In genomic region chr7:151660141-151660540, GRCh38 we compare ENCODE assay signal across 32 cellular contexts.
DNase-seq lines count a peak whose midpoint lies in the region; ATAC-seq, FAIRE-seq and TF ChIP-seq lines count a peak whose summit lies in the region.
"Had no signal": no experiment of that assay in that cellular context is flagged by ENCODE, and none has a peak within 500 bp of the region (broad histone marks: within the 10 kb centered on the region; RNA-seq: fewer than 3 reads in every experiment).

No MANE protein-coding gene starts in this region.

- no peaks in the 10 kb centered on the region for H3K9me2 ChIP-seq in SK-N-SH

- 77% methylated on average over 5 of the region's 5 CpGs for WGBS in SK-N-SH (ENCODE audit: low lambda C conversion rate)

- peaks cover 2% of the 10 kb centered on the region for H3F3A ChIP-seq in SK-N-SH (replicated peaks; ENCODE audit: insufficient read depth)

- H3K36me3 ChIP-seq in SK-N-SH (replicated peaks in 1 of 2; ENCODE audit: control insufficient read depth in 1 of 2, insufficient read depth in 2 of 2, low read length in 1 of 2) = no peaks in the 10 kb centered on the region
- no peaks in the 10 kb centered on the region for H3K36me3 ChIP-seq in RWPE2 (ENCODE audit: low read depth)
- no peaks in the 10 kb centered on the region for H3K36me3 ChIP-seq in skeletal muscle satellite cell (ENCODE audit: insufficient read depth, low read length)
- no peaks in the 10 kb centered on the region for H3K36me3 ChIP-seq in kidney (ENCODE audit: control insufficient read depth in 1 of 2, insufficient read depth in 2 of 2, low read length in 2 of 2)
- H3K36me3 ChIP-seq: ascending aorta, upper lobe of left lung had no signal

- no peak for TF ChIP-seq EP300 in SK-N-SH (IDR thresholded peaks at IDR 0.05; ENCODE audit: borderline replicate concordance in 1 of 2, low read depth in 1 of 2, low read length in 1 of 2)

- H3K27me3 ChIP-seq in SK-N-SH (ENCODE audit: insufficient read depth) (no peaks in the 10 kb centered on the region), RWPE2 (ENCODE audit: insufficient read depth, poor library complexity, severe bottlenecking) (no peaks in the 10 kb centered on the region), skeletal muscle satellite cell (ENCODE audit: control insufficient read depth, insufficient read depth, low read length) (no peaks in the 10 kb centered on the region)
- H3K27me3 ChIP-seq: ascending aorta, upper lobe of left lung had no signal

- no peak for TF ChIP-seq CTCF in SK-N-SH (IDR thresholded peaks at IDR 0.05)
- TF ChIP-seq CTCF in RWPE2 (IDR thresholded peaks at IDR 0.05; ENCODE audit: poor library complexity, severe bottlenecking) = no peak
- TF ChIP-seq CTCF in GM13976 (IDR thresholded peaks at IDR 0.05; ENCODE audit: borderline replicate concordance, control extremely low read depth, extremely low read depth, insufficient read depth, missing control alignments) = no peak
- no peak for TF ChIP-seq CTCF in kidney (IDR thresholded peaks at IDR 0.05; ENCODE audit: borderline replicate concordance, extremely low read depth, insufficient read depth)

- CTCF ChIA-PET in SK-N-SH (lab: Yijun Ruan, JAX) = interaction anchor here (0.6 to 1.7 kb wide), 4 partner anchors 10 to 327 kb away, joined by 3 to 6 read pairs (median 3); no protein-coding TSS in a partner anchor

- H3K4me3 ChIP-seq in SK-N-SH (ENCODE audit: low read depth in 2 of 2, low read length in 1 of 2) (no peak overlapping the region), RWPE2 (ENCODE audit: severe bottlenecking) (no peak overlapping the region), skeletal muscle satellite cell (ENCODE audit: low read length) (no peak overlapping the region), kidney (ENCODE audit: low read length in 2 of 2) (no peak overlapping the region)
- H3K4me3 ChIP-seq: ascending aorta, mucosa of descending colon, skin epidermis, upper lobe of left lung had no signal

- peaks cover 0 to 6% of the 10 kb centered on the region in 2 experiments; a peak in 1 of 4 replicates for H3K4me1 ChIP-seq in SK-N-SH (ENCODE audit: control insufficient read depth in 1 of 2, insufficient read depth in 2 of 2, low read depth in 1 of 2, low read length in 1 of 2)
- no peaks in the 10 kb centered on the region for H3K4me1 ChIP-seq in RWPE2 (ENCODE audit: insufficient read depth, poor library complexity, severe bottlenecking)
- H3K4me1 ChIP-seq in skeletal muscle satellite cell (ENCODE audit: control insufficient read depth, insufficient read depth, low read length) = peaks cover 51% of the 10 kb centered on the region
- peaks cover 3 to 8% of the 10 kb centered on the region in 2 donors for H3K4me1 ChIP-seq in kidney (ENCODE audit: control insufficient read depth in 1 of 2, insufficient read depth in 1 of 2, low read depth in 1 of 2, low read length in 2 of 2)

- TF ChIP-seq RAD21 in SK-N-SH (IDR thresholded peaks at IDR 0.05; ENCODE audit: low read length) = no peak

- no peak overlapping the region for H3K9ac ChIP-seq in SK-N-SH
- H3K9ac ChIP-seq in skeletal muscle satellite cell (ENCODE audit: low read depth, low read length) = peak overlapping the region; percentile 51
- H3K9ac ChIP-seq in kidney (ENCODE audit: low read length in 2 of 2) = no peak overlapping the region

- no peak overlapping the region for H2AFZ ChIP-seq in SK-N-SH (ENCODE audit: low read depth)

- DNase-seq in SK-N-SH (no peak), RWPE2 (ENCODE audit: low spot score) (no peak), fibroblast of peridontal ligament (ENCODE audit: extremely low read depth) (peak; percentile 39), NCI-H748 treated with DMSO at 0.1 percent for 48 hours (lab: John Stamatoyannopoulos, UW) (no peak), GM13976 (ENCODE audit: low spot score) (no peak), kidney (no peak)
- DNase-seq: activated CD4-positive, alpha-beta T cell treated with anti-CD3 and anti-CD28 coated beads, Interleukin-2, amount 10 ng/mL, durations not matched to agents 24 days and 14 days; activated effector memory CD4-positive, alpha-beta T cell treated with Interleukin-2 at 50 U/mL for 16 hours; activated naive CD8-positive, alpha-beta T cell treated with anti-CD3 and anti-CD28 coated beads for 36 hours; activated T-cell treated with anti-CD3 and anti-CD28 coated beads, Interleukin-2, amount 50 U/mL, for 1 hour; caudate nucleus; cortex of kidney; DMS79 treated with DMSO at 0.1 percent for 48 hours; effector memory CD8-positive, alpha-beta T cell; KBM-7; left colon; mucosa of descending colon; natural killer cell; NCI-H1105; NCI-H187; NCI-H524; SHP77; stimulated activated naive CD4-positive, alpha-beta T cell; SW 1271; upper lobe of left lung had no signal

- ATAC-seq in SK-N-SH treated with all-trans-retinoic acid at 6 μM for 48 hours = no peak
- peak; percentile 56 for ATAC-seq in RWPE2 (ENCODE audit: low read depth)
- ATAC-seq: effector memory CD8-positive, alpha-beta T cell; left colon; mucosa of descending colon; natural killer cell had no signal

- H4K20me1 ChIP-seq in SK-N-SH (ENCODE audit: insufficient read depth) = no peaks in the 10 kb centered on the region

- intact Hi-C loops in kidney (cut with DNase I) = no loop called here

- H3K9me3 ChIP-seq in SK-N-SH = no peaks in the 10 kb centered on the region
- no peaks in the 10 kb centered on the region for H3K9me3 ChIP-seq in RWPE2 (ENCODE audit: severe bottlenecking)
- H3K9me3 ChIP-seq in skeletal muscle satellite cell (replicated peaks; ENCODE audit: low read length) = no peaks in the 10 kb centered on the region
- H3K9me3 ChIP-seq in kidney (ENCODE audit: control insufficient read depth in 1 of 2, low read length in 2 of 2) = no peaks in the 10 kb centered on the region
- H3K9me3 ChIP-seq: ascending aorta, mucosa of descending colon, upper lobe of left lung had no signal

- H3K27ac ChIP-seq in SK-N-SH (ENCODE audit: low read depth in 2 of 2, low read length in 1 of 2) (peak overlapping the region in 1 of 2 experiments; percentile 7; a peak in 1 of 4 replicates), RWPE2 (ENCODE audit: poor library complexity, severe bottlenecking) (no peak overlapping the region), kidney (ENCODE audit: low read depth in 2 of 2, low read length in 2 of 2) (no peak overlapping the region)
- H3K27ac ChIP-seq: 22Rv1, ascending aorta, skin epidermis, upper lobe of left lung, VCaP had no signal

- no peak for FAIRE-seq in kidney (lab: Jason Lieb, UNC)
- FAIRE-seq: frontal cortex had no signal

- no peaks in the 10 kb centered on the region for H3K79me2 ChIP-seq in SK-N-SH (ENCODE audit: insufficient read depth)

- in situ Hi-C loops in GM13976 (cut with MboI; ENCODE audit: low sequenced_read_pairs, unreplicated experiment) = no loop called here

- H3K4me2 ChIP-seq in SK-N-SH = no peak overlapping the region
- H3K4me2 ChIP-seq in skeletal muscle satellite cell (ENCODE audit: low read length) = no peak overlapping the region

- POLR2A ChIA-PET in SK-N-SH (lab: Yijun Ruan, JAX) = no interaction called here

TF ChIP-seq in SK-N-SH, 30 proteins besides CTCF, POLR2A, EP300 and RAD21 (continues in another document):
- TF ChIP-seq GATA2 (CRISPR knock-in tag; IDR thresholded peaks at IDR 0.05) = no peak
- TF ChIP-seq REST (IDR thresholded peaks at IDR 0.05; ENCODE audit: low read depth, low read length) = no peak

TF ChIP-seq in SK-N-SH treated with all-trans-retinoic acid at 6 μM for 48 hours, 23 proteins besides CTCF, POLR2A, EP300 and RAD21:
- no peak for TF ChIP-seq CSDC2 (CRISPR knock-in tag; IDR thresholded peaks at IDR 0.05)
- TF ChIP-seq ESRRG (CRISPR knock-in tag; IDR thresholded peaks at IDR 0.05) = no peak
- TF ChIP-seq POU6F1 (CRISPR knock-in tag; IDR thresholded peaks at IDR 0.05; ENCODE audit: borderline replicate concordance, low read depth) = no peak
- TF ChIP-seq BACH2 (CRISPR knock-in tag; IDR thresholded peaks at IDR 0.05; ENCODE audit: borderline replicate concordance) = no peak
- no peak for TF ChIP-seq RARB (CRISPR knock-in tag; IDR thresholded peaks at IDR 0.05)
- TF ChIP-seq ZNF70 (CRISPR knock-in tag; IDR thresholded peaks at IDR 0.05) = no peak
- TF ChIP-seq PPARA (CRISPR knock-in tag; IDR thresholded peaks at IDR 0.05; ENCODE audit: borderline replicate concordance) = no peak
- TF ChIP-seq ZC3H10 (CRISPR knock-in tag; IDR thresholded peaks at IDR 0.05) = no peak
- no peak for TF ChIP-seq SNAI2 (CRISPR knock-in tag; IDR thresholded peaks at IDR 0.05)
- no peak for TF ChIP-seq CREB5 (CRISPR knock-in tag; IDR thresholded peaks at IDR 0.05; ENCODE audit: low read depth)
- no peak for TF ChIP-seq OSR1 (CRISPR knock-in tag; IDR thresholded peaks at IDR 0.05)
- TF ChIP-seq ISL1 (CRISPR knock-in tag; IDR thresholded peaks at IDR 0.05) = no peak
- TF ChIP-seq GLIS3 (CRISPR knock-in tag; IDR thresholded peaks at IDR 0.05) = no peak
